14 cellular contexts compared by ENCODE assay signal in the genomic region with DNA sequence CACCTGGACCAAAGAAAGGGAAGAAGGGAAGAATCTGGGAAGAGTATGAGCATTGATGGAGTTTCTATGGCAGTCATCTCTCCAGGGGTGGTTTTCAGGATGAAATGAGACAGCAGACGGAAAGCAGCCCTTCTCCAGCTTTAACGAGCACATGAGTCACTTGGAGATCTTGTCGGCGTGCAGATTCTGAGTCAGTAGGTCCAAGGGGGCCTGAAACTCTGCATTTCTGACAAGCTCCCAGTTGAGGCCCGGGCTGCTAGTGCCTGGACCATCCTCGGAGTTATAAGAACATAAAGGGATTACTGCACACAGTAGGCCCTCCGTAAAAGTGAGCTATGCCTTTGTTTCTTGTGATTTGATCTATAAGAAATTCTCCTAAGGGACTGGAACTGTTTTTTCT. TPM values are rescaled to one million over a fixed set of nuclear protein-coding genes. Genes with fewer than 3 reads are reported as not detected.
DNase-seq lines count a peak whose midpoint lies in the region; ATAC-seq and TF ChIP-seq lines count a peak whose summit lies in the region.
"Had no signal": no experiment of that assay in that cellular context is flagged by ENCODE, and none has a peak within 500 bp of the region (broad histone marks: within the 10 kb centered on the region; RNA-seq: fewer than 3 reads in every experiment).

No MANE protein-coding gene starts in this region.

- peaks cover 6% of the 10 kb centered on the region for H3K36me3 ChIP-seq in BJ (ENCODE audit: control insufficient read depth, insufficient read depth, low read length)
- H3K36me3 ChIP-seq in esophagus muscularis mucosa = peaks cover 0 to 18% (median 11%) of the 10 kb centered on the region in 4 donors
- H3K36me3 ChIP-seq in prostate gland = no peaks in the 10 kb centered on the region
- H3K36me3 ChIP-seq: HAP-1 had no signal

- peaks cover 89 to 100% (median 99%) of the 10 kb centered on the region in 4 donors for H3K4me1 ChIP-seq in esophagus muscularis mucosa
- H3K4me1 ChIP-seq in prostate gland (replicated peaks) = peaks cover 6% of the 10 kb centered on the region
- H3K4me1 ChIP-seq: HAP-1 had no signal

- WGBS in esophagus muscularis mucosa = 33% methylated on average over 7 of the region's 7 CpGs
- 66% methylated on average over 7 of the region's 7 CpGs for WGBS in prostate gland

- TF ChIP-seq POLR2A in esophagus muscularis mucosa (IDR thresholded peaks at IDR 0.05; ENCODE audit: low read depth) (no peak), prostate gland (IDR thresholded peaks at IDR 0.05) (no peak)

- TF ChIP-seq CTCF in BJ (IDR thresholded peaks at IDR 0.05; ENCODE audit: insufficient read depth, low read depth, low read length) = no peak
- TF ChIP-seq CTCF in esophagus muscularis mucosa (IDR thresholded peaks at IDR 0.05) = no peak
- TF ChIP-seq CTCF in prostate gland (IDR thresholded peaks at IDR 0.05) = no peak

- CTCF ChIA-PET in BJ (lab: Yijun Ruan, JAX) = interaction anchor here (0.9 to 1.6 kb wide), 3 partner anchors 11 to 17 kb away, joined by 3 to 6 read pairs (median 5); no protein-coding TSS in a partner anchor

- H3K4me3 ChIP-seq in BJ (ENCODE audit: low read depth, low read length) (no peak overlapping the region), esophagus muscularis mucosa (no peak overlapping the region), prostate gland (no peak overlapping the region)
- H3K4me3 ChIP-seq: HAP-1 had no signal

- DNase-seq in BJ (ENCODE audit: low read depth) = peak; percentile 66
- peak; percentile 76 for DNase-seq in RPMI7951 (ENCODE audit: low read depth)
- no peak for DNase-seq in esophagus muscularis mucosa (ENCODE audit: extremely low spot score)
- no peak for DNase-seq in prostate gland (ENCODE audit: low spot score)
- DNase-seq in NCI-H526 (lab: John Stamatoyannopoulos, UW) = no peak
- DNase-seq: activated CD8-positive, alpha-beta memory T cell treated with anti-CD3 and anti-CD28 coated beads for 24 hours; CD4-positive, alpha-beta memory T cell; NCI-H2081 treated with DMSO at 0.1 percent for 48 hours; nephron progenitor cell had no signal

- H3K27me3 ChIP-seq in BJ (ENCODE audit: control insufficient read depth, insufficient read depth, low read length) (no peaks in the 10 kb centered on the region), esophagus muscularis mucosa (no peaks in the 10 kb centered on the region), prostate gland (replicated peaks; ENCODE audit: insufficient read depth) (no peaks in the 10 kb centered on the region)

- POLR2A ChIA-PET in BJ (lab: Charles Lee) = interaction anchor here (0.6 to 2.1 kb wide), 2 partner anchors 12 to 48 kb away, joined by 4 to 9 read pairs; no protein-coding TSS in a partner anchor

- TF ChIP-seq EP300 in esophagus muscularis mucosa (IDR thresholded peaks at IDR 0.05) = no peak

- intact Hi-C loops in esophagus muscularis mucosa (cut with DNase I) = no loop called here
- intact Hi-C loops in prostate gland (cut with DNase I) = no loop called here

- ATAC-seq in HG03442 (IDR thresholded peaks at IDR 0.05; ENCODE audit: unreplicated experiment) = no peak
- no peak for ATAC-seq in HG02588 (IDR thresholded peaks at IDR 0.05; ENCODE audit: unreplicated experiment)
- no peak for ATAC-seq in HG02759 (IDR thresholded peaks at IDR 0.05; ENCODE audit: unreplicated experiment)

- H3K27ac ChIP-seq in esophagus muscularis mucosa (replicated peaks in 1 of 4) (peak overlapping the region; percentile 93 to 99 (median 98)), prostate gland (peak overlapping the region; percentile 83 to 84)

- H3K9me3 ChIP-seq in esophagus muscularis mucosa (no peaks in the 10 kb centered on the region), prostate gland (no peaks in the 10 kb centered on the region)
- H3K9me3 ChIP-seq: HAP-1 had no signal

RNA-seq across cellular contexts. Expression of a gene that starts 17.6 kb away (rescaled TPM):
- 19.3 and 45.1 TPM in 2 replicates for polyA plus RNA-seq in BJ (2011; rRNA removed)
- polyA minus RNA-seq in BJ (2011; rRNA and poly(A)+ RNA removed) = 44.5 and 61.2 TPM in 2 replicates
- 9.7 and 12.4 TPM in 2 replicates for total RNA-seq in RPMI7951 (2014; rRNA removed; shearing (Covaris generic))
- total RNA-seq in esophagus muscularis mucosa (1,000 to 10,000 TPM in 1 of 4 donors, 100 to 1,000 TPM in 3; 414 to 1,199 (median 595) TPM), prostate gland (100 to 1,000 TPM; 135 to 257 TPM)
- polyA plus RNA-seq: CD4-positive, alpha-beta memory T cell had no signal

RNA-seq across cellular contexts. Expression of a gene that starts 57.3 kb away (rescaled TPM):
- not detected in 2 replicates for polyA plus RNA-seq in BJ (2011; rRNA removed)
- polyA minus RNA-seq in BJ (2011; rRNA and poly(A)+ RNA removed) = not detected in 2 replicates
- not detected in 2 replicates for total RNA-seq in RPMI7951 (2014; rRNA removed; shearing (Covaris generic))
- total RNA-seq in esophagus muscularis mucosa = not detected
- not detected for total RNA-seq in prostate gland
- total RNA-seq: CD4-positive, alpha-beta memory T cell; SK-MEL-5 had no signal
- polyA plus RNA-seq: CD4-positive, alpha-beta memory T cell had no signal

Comparison
In these comparisons a context has a peak if more than half of its experiments do, and no peak if none do; other contexts are left out.
1. DNase-seq: peak in BJ (single experiment) and RPMI7951 (single experiment); none in esophagus muscularis mucosa (single experiment), prostate gland (single experiment) and NCI-H526 (0 of 2).
2. RNA of a gene that starts 17.6 kb away (total RNA-seq): 414 to 1,199 TPM in esophagus muscularis mucosa and 135 to 257 TPM in prostate gland; 9.7 to 12.4 TPM in RPMI7951; every median in the first group is over 10 times any median in the second.